In genomic region chr21:42198949-42199348, GRCh38 we compare ENCODE assay signal across 8 cellular contexts. TPM values are rescaled to one million over a fixed set of nuclear protein-coding genes. Genes with fewer than 3 reads are reported as not detected.
A peak's percentile ranks its signal among the peaks of the same experiment; 100 is the strongest.
DNase-seq lines count a peak whose midpoint lies in the region; ATAC-seq and TF ChIP-seq lines count a peak whose summit lies in the region.

No MANE protein-coding gene starts in this region.

- H3K9me3 ChIP-seq in HEK293 (ENCODE audit: control insufficient read depth, insufficient read depth, low read depth, low read length) (no peaks in the 10 kb centered on the region; the same call in 1 of the 2 replicates), SK-N-MC (ENCODE audit: low read depth, low read length) (no peaks in the 10 kb centered on the region)

- no peak overlapping the region for H3K4me3 ChIP-seq in HEK293 (ENCODE audit: low read depth, low read length)
- peak overlapping the region; percentile 47 for H3K4me3 ChIP-seq in SK-N-MC
- no peak overlapping the region for H3K4me3 ChIP-seq in retinal pigment epithelial cell (ENCODE audit: low read length)
- no peak overlapping the region for H3K4me3 ChIP-seq in H7 (ENCODE audit: insufficient read depth, low read depth, low read length)

- H3K36me3 ChIP-seq in HEK293 (ENCODE audit: control insufficient read depth in 2 of 2, insufficient read depth in 1 of 2, low read length in 2 of 2): no peaks in the 10 kb centered on the region
- H3K36me3 ChIP-seq in SK-N-MC (ENCODE audit: insufficient read depth, low read length): no peaks in the 10 kb centered on the region
- H3K36me3 ChIP-seq in H7 (replicated peaks; ENCODE audit: control insufficient read depth, insufficient read depth, low read length): no peaks in the 10 kb centered on the region

- POLR2A ChIA-PET in HEK293 (lab: Yijun Ruan, JAX): no interaction called here

- DNase-seq in SK-N-MC (ENCODE audit: low read depth, low spot score): no peak
- DNase-seq in ecto neural progenitor cell (ENCODE audit: low spot score): peak; percentile 16
- DNase-seq in retinal pigment epithelial cell (ENCODE audit: low read depth): peak; percentile 40
- DNase-seq in putamen (ENCODE audit: low spot score): no peak
- DNase-seq in GM20000 (ENCODE audit: low spot score): no peak
- no peak for DNase-seq in H7

- TF ChIP-seq CTCF in HEK293 (tag by site-specific recombination; IDR thresholded peaks at IDR 0.05): no peak
- TF ChIP-seq CTCF in retinal pigment epithelial cell (conservative IDR thresholded peaks at IDR 0.05; ENCODE audit: low read depth, low read length): no peak
- TF ChIP-seq CTCF in GM20000 (IDR thresholded peaks at IDR 0.05; ENCODE audit: extremely low read depth, missing control alignments): no peak

- CTCF ChIA-PET in HEK293 (lab: Yijun Ruan, JAX): interaction anchor here (1.0 to 1.6 kb wide), 3 partner anchors 34 to 60 kb away, joined by 3 to 7 read pairs (median 4); no protein-coding TSS in a partner anchor

- peak overlapping the region; percentile 20 for H3K9ac ChIP-seq in SK-N-MC (ENCODE audit: insufficient read length)

- ATAC-seq in GM21619 (IDR thresholded peaks at IDR 0.05; ENCODE audit: unreplicated experiment): no peak

- H3K27ac ChIP-seq in HEK293 (ENCODE audit: extremely low read depth, low read depth, low read length): no peak overlapping the region
- H3K27ac ChIP-seq in SK-N-MC: no peak overlapping the region; the same call in 1 of the 2 replicates

- no peaks in the 10 kb centered on the region for H3K27me3 ChIP-seq in H7 (ENCODE audit: control insufficient read depth, insufficient read depth, low read length)

- H3K4me1 ChIP-seq in HEK293 (ENCODE audit: control insufficient read depth, insufficient read depth, low read length): 0 out of 2 replicates have a peak, but pooled peaks cover 2% of the 10 kb centered on the region

TF ChIP-seq in HEK293, 187 proteins besides CTCF, POLR2A, EP300 and RAD21:
- TF ChIP-seq ZNF184 (tag by site-specific recombination; IDR thresholded peaks at IDR 0.05): no peak
- peak; percentile 50; the same call in 1 of the 2 replicates for TF ChIP-seq SP7 (tag by site-specific recombination; IDR thresholded peaks at IDR 0.05)
- peak; percentile 12; the same call in 1 of the 2 replicates for TF ChIP-seq SCRT2 (tag by site-specific recombination; IDR thresholded peaks at IDR 0.05)
- no peak for TF ChIP-seq ZBTB21 (tag by site-specific recombination; IDR thresholded peaks at IDR 0.05)
- TF ChIP-seq ZNF391 (tag by site-specific recombination; IDR thresholded peaks at IDR 0.05; ENCODE audit: borderline replicate concordance, low read depth): no peak
- peak; percentile 88 for TF ChIP-seq ZIC2 (tag by site-specific recombination; IDR thresholded peaks at IDR 0.05)
- peak; percentile 63; the same call in 1 of the 2 replicates for TF ChIP-seq ATF2 (tag by site-specific recombination; IDR thresholded peaks at IDR 0.05; ENCODE audit: low read depth)
- TF ChIP-seq MYNN (tag by site-specific recombination; IDR thresholded peaks at IDR 0.05; ENCODE audit: borderline replicate concordance): no peak
- no peak for TF ChIP-seq KLF7 (tag by site-specific recombination; IDR thresholded peaks at IDR 0.05; ENCODE audit: borderline replicate concordance)
- peak; percentile 84 for TF ChIP-seq ZBTB17 (tag by site-specific recombination; IDR thresholded peaks at IDR 0.05)
- TF ChIP-seq KLF9 (tag by site-specific recombination; IDR thresholded peaks at IDR 0.05; ENCODE audit: low read depth): peak; percentile 47; the same call in 1 of the 2 replicates
- TF ChIP-seq PATZ1 (tag by site-specific recombination; IDR thresholded peaks at IDR 0.05): no peak
TF ChIP-seq in HEK293: peak in this region for 6.

RNA-seq across cellular contexts. Expression of gene ABCG1, which starts 20.0 kb away (rescaled TPM):
- 0.07 and 0.92 TPM in 2 replicates for total RNA-seq in H7 (2014; rRNA removed; shearing (Covaris generic))

Comparison
In these comparisons a context has a peak if more than half of its experiments do, and no peak if none do; other contexts are left out.
1. DNase-seq: peak in ecto neural progenitor cell (single experiment) and retinal pigment epithelial cell (single experiment); none in SK-N-MC (single experiment), putamen (single experiment), GM20000 (single experiment) and H7 (single experiment).